ENCODE assay signal across 7 cellular contexts in genomic region chr15:75335705-75336355, GRCh38. TPM values are rescaled to one million over a fixed set of nuclear protein-coding genes. Genes with fewer than 3 reads are reported as not detected.
DNase-seq lines count a peak whose midpoint lies in the region; ATAC-seq, FAIRE-seq and TF ChIP-seq lines count a peak whose summit lies in the region.

Gene COMMD4, plus strand, starts transcription at chr15:75336063. Its CDS starts 27 bp downstream, at chr15:75336090.

- H3K27me3 Mint-ChIP-seq in mesothelial cell of epicardium (ENCODE audit: low read depth) = peaks cover 3% of the 10 kb centered on the region

- H3K4me3 ChIP-seq in OCI-LY1 (ENCODE audit: low read depth, low read length, poor library complexity, severe bottlenecking) = peak within 1 kb of the TSS; percentile 84
- peak within 1 kb of the TSS; percentile 50 to 85 (median 67) for H3K4me3 ChIP-seq in endothelial cell of umbilical vein (replicated peaks in 1 of 3; ENCODE audit: insufficient read depth in 1 of 3, low read depth in 1 of 3, low read length in 3 of 3)

- H2AFZ ChIP-seq in OCI-LY1 (ENCODE audit: low read length) = peak within 1 kb of the TSS; percentile 85
- H2AFZ ChIP-seq in endothelial cell of umbilical vein (ENCODE audit: low read depth, low read length) = peak within 1 kb of the TSS; percentile 92

- H3K36me3 ChIP-seq in OCI-LY1 (ENCODE audit: insufficient read depth, low read length) = peaks cover 17% of the 10 kb centered on the region; the same call in 1 of the 2 replicates
- H3K36me3 ChIP-seq in endothelial cell of umbilical vein (ENCODE audit: control insufficient read depth in 2 of 2, extremely low read depth in 1 of 2, insufficient read depth in 2 of 2, low read length in 2 of 2) = peaks cover 0 to 8% of the 10 kb centered on the region in 2 experiments

- no peaks in the 10 kb centered on the region for H3K79me2 ChIP-seq in OCI-LY1 (ENCODE audit: insufficient read depth, low read length)
- peaks cover 7% of the 10 kb centered on the region for H3K79me2 ChIP-seq in endothelial cell of umbilical vein (ENCODE audit: control insufficient read depth, insufficient read depth, low read length)

- no peaks in the 10 kb centered on the region for H4K20me1 ChIP-seq in OCI-LY1 (ENCODE audit: insufficient read depth, low read length)
- no peaks in the 10 kb centered on the region for H4K20me1 ChIP-seq in endothelial cell of umbilical vein (replicated peaks; ENCODE audit: control insufficient read depth, extremely low read depth, insufficient read depth, low read length)

- TF ChIP-seq POLR2A in endothelial cell of umbilical vein (IDR thresholded peaks at IDR 0.05; ENCODE audit: low read depth, low read length) = peak; percentile 85

- H3K4me3 Mint-ChIP-seq in mesothelial cell of epicardium = peak within 1 kb of the TSS; percentile 97

- intact Hi-C loops in endothelial cell of umbilical vein (cut with micrococcal nuclease) = no loop called here

- no peaks in the 10 kb centered on the region for H3K9me2 ChIP-seq in OCI-LY1 (ENCODE audit: low read depth, low read length)

- no peaks in the 10 kb centered on the region for H3K9me3 Mint-ChIP-seq in mesothelial cell of epicardium

- H3K27ac ChIP-seq in OCI-LY1 (ENCODE audit: low read depth, low read length, poor library complexity, severe bottlenecking) (peak within 1 kb of the TSS; percentile 15), endothelial cell of umbilical vein (ENCODE audit: insufficient read depth, low read depth, low read length) (peak within 1 kb of the TSS; percentile 60)

- DNase-seq in HTR-8/SVneo (ENCODE audit: insufficient read length, low spot score) (peak; percentile 62), activated T-cell treated with anti-CD3 and anti-CD28 coated beads for 1 hour (ENCODE audit: low read depth) (peak; percentile 54), endothelial cell of umbilical vein (ENCODE audit: low read depth, low spot score) (peak; percentile 89), mesothelial cell of epicardium (ENCODE audit: low spot score in 2 of 2, unreplicated experiment in 2 of 2) (peak; percentile 89 to 94)
- peak; percentile 60 for DNase-seq in stimulated activated CD8-positive, alpha-beta memory T cell treated with anti-CD3 and anti-CD28 coated beads, Interleukin-15, amount 100 ng/mL, for 24 hours (ENCODE audit: low read depth)

- BruUV-seq in endothelial cell of umbilical vein (replicated peaks; lab: Mats Ljungman, UMichigan) = no TSS peak

- H3K4me1 ChIP-seq in OCI-LY1 (ENCODE audit: insufficient read depth, low read length, severe bottlenecking) = peaks cover 17% of the 10 kb centered on the region
- peaks cover 10% of the 10 kb centered on the region for H3K4me1 ChIP-seq in endothelial cell of umbilical vein (ENCODE audit: control insufficient read depth, extremely low read depth, insufficient read depth, low read length)

- TF ChIP-seq CTCF in OCI-LY1 (IDR thresholded peaks at IDR 0.05; ENCODE audit: low read length) (no peak), endothelial cell of umbilical vein (IDR thresholded peaks at IDR 0.05; ENCODE audit: extremely low read depth in 1 of 2, insufficient read depth in 1 of 2, low read depth in 1 of 2, low read length in 2 of 2) (no peak), mesothelial cell of epicardium (IDR thresholded peaks at IDR 0.05; ENCODE audit: unreplicated experiment) (no peak)

- peaks cover 17% of the 10 kb centered on the region for H3K4me1 Mint-ChIP-seq in mesothelial cell of epicardium

- H3K27ac Mint-ChIP-seq in mesothelial cell of epicardium = peak within 1 kb of the TSS; percentile 94

- H3K9me3 ChIP-seq in OCI-LY1 (ENCODE audit: low read length) (no peaks in the 10 kb centered on the region), endothelial cell of umbilical vein (replicated peaks; ENCODE audit: control insufficient read depth, insufficient read depth, low read length) (no peaks in the 10 kb centered on the region)

- H3K9ac ChIP-seq in OCI-LY1 (ENCODE audit: low read length) (peak within 1 kb of the TSS; percentile 89), endothelial cell of umbilical vein (replicated peaks; ENCODE audit: extremely low read depth, insufficient read depth, low read length) (peak within 1 kb of the TSS; percentile 83)

- CTCF ChIA-PET in endothelial cell of umbilical vein (lab: Charles Lee) = interaction anchor here (0.6 kb wide), 1 partner anchor 329 kb away, joined by 3 read pairs; no protein-coding TSS in a partner anchor

- no peaks in the 10 kb centered on the region for H3K9me1 ChIP-seq in endothelial cell of umbilical vein (replicated peaks; ENCODE audit: control insufficient read depth, extremely low read depth, insufficient read depth, low read length)

- peaks cover 4% of the 10 kb centered on the region for H3K36me3 Mint-ChIP-seq in mesothelial cell of epicardium

- dilution Hi-C loops in endothelial cell of umbilical vein (cut with MboI; ENCODE audit: extremely low pct_ligation_motif_present, low sequenced_read_pairs) = no loop called here

- H3F3A ChIP-seq in OCI-LY1 (ENCODE audit: insufficient read depth, low read length) = no peaks in the 10 kb centered on the region

- POLR2A ChIA-PET in endothelial cell of umbilical vein (lab: Charles Lee) = no interaction called here

- peak; percentile 75 for ATAC-seq in GM18502 (IDR thresholded peaks at IDR 0.05; ENCODE audit: poor library complexity, unreplicated experiment)

- no peak for FAIRE-seq in HTR-8/SVneo (lab: Jason Lieb, UNC)
- peak; percentile 93 for FAIRE-seq in endothelial cell of umbilical vein (lab: Jason Lieb, UNC)

- H3K4me2 ChIP-seq in OCI-LY1 (ENCODE audit: low read length) = peak within 1 kb of the TSS; percentile 99
- H3K4me2 ChIP-seq in endothelial cell of umbilical vein (ENCODE audit: insufficient read depth, low read length) = peak within 1 kb of the TSS; percentile 94

- no peaks in the 10 kb centered on the region for H3K27me3 ChIP-seq in OCI-LY1 (ENCODE audit: insufficient read depth, low read length)
- no peaks in the 10 kb centered on the region for H3K27me3 ChIP-seq in endothelial cell of umbilical vein (ENCODE audit: control insufficient read depth in 2 of 2, insufficient read depth in 2 of 2, low read length in 2 of 2)

TF ChIP-seq in endothelial cell of umbilical vein, 7 proteins besides CTCF, POLR2A, EP300 and RAD21:
- TF ChIP-seq MYC (IDR thresholded peaks at IDR 0.05; ENCODE audit: low read depth, low read length) = no peak
- TF ChIP-seq, protein P1, sequence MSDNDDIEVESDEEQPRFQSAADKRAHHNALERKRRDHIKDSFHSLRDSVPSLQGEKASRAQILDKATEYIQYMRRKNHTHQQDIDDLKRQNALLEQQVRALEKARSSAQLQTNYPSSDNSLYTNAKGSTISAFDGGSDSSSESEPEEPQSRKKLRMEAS (IDR thresholded peaks at IDR 0.05; ENCODE audit: insufficient read depth, insufficient read length) = peak; percentile 66
- peak; percentile 76 for TF ChIP-seq POLR2AphosphoS5 (IDR thresholded peaks at IDR 0.05; ENCODE audit: insufficient read depth, low read depth, low read length)
- TF ChIP-seq JUN (IDR thresholded peaks at IDR 0.05; ENCODE audit: borderline replicate concordance, insufficient read depth, insufficient read length, low read depth) = no peak
- TF ChIP-seq FOS (IDR thresholded peaks at IDR 0.05; ENCODE audit: borderline replicate concordance, insufficient read depth, low read length) = no peak
- TF ChIP-seq GATA2 (IDR thresholded peaks at IDR 0.05; ENCODE audit: insufficient read depth, insufficient read length, low read depth, low read length) = no peak
- TF ChIP-seq EZH2 (IDR thresholded peaks at IDR 0.05; ENCODE audit: borderline replicate concordance, low read depth, low read length, severe bottlenecking) = no peak
TF ChIP-seq in endothelial cell of umbilical vein: peak in this region for 2.

RNA-seq across cellular contexts. Expression of gene COMMD4, which starts in this region (rescaled TPM):
- total RNA-seq in endothelial cell of umbilical vein (105 and 114 TPM in 2 replicates), mesothelial cell of epicardium (64.1 to 70.5 TPM (median 69.1 TPM) in 3 replicates)
- 244 and 254 TPM in 2 replicates for polyA plus RNA-seq in endothelial cell of umbilical vein
- polyA plus RNA-seq in endothelial cell of umbilical vein (2011; cell fraction: cytosol; rRNA removed) = 240 and 254 TPM in 2 replicates
- 221 and 233 TPM in 2 replicates for polyA plus RNA-seq in endothelial cell of umbilical vein (2011; cell fraction: nucleus; rRNA removed)
- polyA plus RNA-seq in endothelial cell of umbilical vein (2012) = 65.2 and 76.7 TPM in 2 replicates
- 37.9 and 39.1 TPM in 2 replicates for polyA minus RNA-seq in endothelial cell of umbilical vein
- 105 TPM for polyA minus RNA-seq in endothelial cell of umbilical vein (2011; cell fraction: cytosol; rRNA and poly(A)+ RNA removed)
- polyA minus RNA-seq in endothelial cell of umbilical vein (2011; cell fraction: nucleus; rRNA and poly(A)+ RNA removed) = 15.4 and 18.5 TPM in 2 replicates

Comparison
In these comparisons a context has a peak if more than half of its experiments do, and no peak if none do; other contexts are left out.
1. Peak in every context shown above with its lines: DNase-seq, ATAC-seq, H3K4me3 ChIP-seq and H3K27ac ChIP-seq.